12 cellular contexts compared by ENCODE assay signal in genomic region chr2:229370484-229370883, GRCh38.
"Had no signal": no experiment of that assay in that cellular context is flagged by ENCODE, and none has a peak within 500 bp of the region (broad histone marks: within the 10 kb centered on the region; RNA-seq: fewer than 3 reads in every experiment).

No MANE protein-coding gene starts in this region.

- H3K4me3 ChIP-seq: body of pancreas, prostate gland, sigmoid colon, testis had no signal

- ATAC-seq: activated CD8-positive, alpha-beta T cell treated with anti-CD3 and anti-CD28 coated beads for 36 hours; body of pancreas; naive thymus-derived CD4-positive, alpha-beta T cell had no signal

- H3K27ac ChIP-seq: body of pancreas, prostate gland, testis had no signal

- DNase-seq: activated CD4-positive, alpha-beta T cell treated with anti-CD3 and anti-CD28 coated beads for 4 hours; activated CD8-positive, alpha-beta memory T cell treated with anti-CD3 and anti-CD28 coated beads, Interleukin-2, amount 50 U/mL, for 4 hours; activated CD8-positive, alpha-beta T cell treated with anti-CD3 and anti-CD28 coated beads for 36 hours; activated naive CD4-positive, alpha-beta T cell treated with Interleukin-2 at 50 U/mL for 16 hours; body of pancreas; left cardiac atrium; naive thymus-derived CD4-positive, alpha-beta T cell; sigmoid colon; SK-N-SH; stimulated activated naive CD4-positive, alpha-beta T cell; testis had no signal

- H3K4me2 ChIP-seq: SK-N-SH had no signal

- H3K4me1 ChIP-seq: body of pancreas, prostate gland, sigmoid colon, testis had no signal

- H3K9ac ChIP-seq: SK-N-SH had no signal

- H3K36me3 ChIP-seq: prostate gland, sigmoid colon had no signal

- H3K9me3 ChIP-seq: body of pancreas, prostate gland, SK-N-SH, testis had no signal

- H3K27me3 ChIP-seq: body of pancreas, sigmoid colon, testis had no signal
